ENCODE assay signal across 9 cellular contexts in genomic region chr6:73281684-73282083, GRCh38. TPM values are rescaled to one million over a fixed set of nuclear protein-coding genes. Genes with fewer than 3 reads are reported as not detected.
"Had no signal": no experiment of that assay in that cellular context is flagged by ENCODE, and none has a peak within 500 bp of the region (broad histone marks: within the 10 kb centered on the region; RNA-seq: fewer than 3 reads in every experiment).

No MANE protein-coding gene starts in this region.

RNA-seq across cellular contexts. Expression of gene KHDC1, which starts 18.7 kb away (rescaled TPM):
- total RNA-seq: SJCRH30, SK-MEL-5 had no signal

RNA-seq across cellular contexts. Expression of gene KHDC1L, which starts 56.4 kb away (rescaled TPM):
- total RNA-seq: Peyer's patch; Right ventricle myocardium inferior; Right ventricle myocardium superior; RPMI7951; SJCRH30; SJSA1; SK-MEL-5; T-cell; T-helper 1 cell treated with Interleukin-12 subunit alpha and Interleukin-12 subunit beta and Interleukin-4 antibody, amounts not matched to agents 30 ng/mL and 1 ng/mL, for 36 hours had no signal
